ENCODE assay signal across 28 cellular contexts in the genomic region with DNA sequence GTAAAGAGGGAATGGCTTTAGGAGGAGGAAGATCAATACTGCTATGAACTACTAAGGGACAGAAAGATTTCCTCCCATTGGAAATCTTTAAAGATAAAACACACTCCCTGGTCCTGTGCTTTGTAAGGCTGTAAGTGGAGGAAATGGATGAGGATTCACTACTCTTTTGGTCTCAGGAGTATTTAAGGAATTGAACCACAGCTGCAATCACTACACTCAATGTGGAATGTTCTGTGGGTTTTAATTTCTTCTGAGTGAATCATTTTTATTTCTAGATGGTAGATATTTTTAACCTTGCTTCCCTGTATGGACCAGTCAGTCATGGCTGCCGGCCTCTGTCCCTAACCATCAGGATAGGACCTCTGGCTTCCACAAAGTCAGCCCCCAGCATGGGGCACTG.
DNase-seq lines count a peak whose midpoint lies in the region; ATAC-seq, FAIRE-seq and TF ChIP-seq lines count a peak whose summit lies in the region.
"Had no signal": no experiment of that assay in that cellular context is flagged by ENCODE, and none has a peak within 500 bp of the region (broad histone marks: within the 10 kb centered on the region; RNA-seq: fewer than 3 reads in every experiment).

No MANE protein-coding gene starts in this region.

- H3K4me1 ChIP-seq in mammary epithelial cell (ENCODE audit: insufficient read depth, low read length) (peaks cover 7% of the 10 kb centered on the region), breast epithelium (no peaks in the 10 kb centered on the region), astrocyte (ENCODE audit: insufficient read depth, low read length) (peaks cover 16% of the 10 kb centered on the region), testis (no peaks in the 10 kb centered on the region)
- H3K4me1 ChIP-seq: right lobe of liver had no signal

- FAIRE-seq in astrocyte (lab: Jason Lieb, UNC): no peak
- FAIRE-seq: GM18507, TTC549 had no signal

- H3K9me3 Mint-ChIP-seq in astrocyte (ENCODE audit: unreplicated experiment): peaks cover 2% of the 10 kb centered on the region
- peaks cover 13% of the 10 kb centered on the region for H3K9me3 Mint-ChIP-seq in memory B cell
- H3K9me3 Mint-ChIP-seq: type B pancreatic cell had no signal

- H3K27me3 Mint-ChIP-seq in astrocyte (ENCODE audit: low read depth, unreplicated experiment) (peaks cover 5% of the 10 kb centered on the region), memory B cell (no peaks in the 10 kb centered on the region)
- H3K27me3 Mint-ChIP-seq: central memory CD8-positive, alpha-beta T cell; stimulated activated naive CD8-positive, alpha-beta T cell treated with anti-CD3 and anti-CD28 coated beads, Interleukin-15, Interleukin-2, amounts not matched to agents 100 ng/mL and 50 ng/mL, for 24 hours; type B pancreatic cell had no signal

- no peaks in the 10 kb centered on the region for H3K36me3 Mint-ChIP-seq in astrocyte (ENCODE audit: low read depth, unreplicated experiment)
- H3K36me3 Mint-ChIP-seq in memory B cell: peaks cover 72% of the 10 kb centered on the region
- H3K36me3 Mint-ChIP-seq: type B pancreatic cell had no signal

- TF ChIP-seq POLR2A in breast epithelium (IDR thresholded peaks at IDR 0.05): no peak
- TF ChIP-seq POLR2A in testis (IDR thresholded peaks at IDR 0.05): no peak

- no peak overlapping the region for H3K4me3 ChIP-seq in mammary epithelial cell (replicated peaks in 1 of 3; ENCODE audit: insufficient read depth in 1 of 3, low read depth in 2 of 3, low read length in 3 of 3)
- H3K4me3 ChIP-seq in breast epithelium: no peak overlapping the region
- no peak overlapping the region for H3K4me3 ChIP-seq in astrocyte (ENCODE audit: insufficient read depth, low read depth, low read length)
- H3K4me3 ChIP-seq in testis: no peak overlapping the region
- H3K4me3 ChIP-seq: esophagus squamous epithelium, heart left ventricle, ovary, right lobe of liver had no signal

- H3K79me2 ChIP-seq in mammary epithelial cell (ENCODE audit: insufficient read depth, low read length): no peaks in the 10 kb centered on the region
- H3K79me2 ChIP-seq in astrocyte (ENCODE audit: insufficient read depth, low read length): no peaks in the 10 kb centered on the region

- H3K9me3 ChIP-seq in mammary epithelial cell (replicated peaks; ENCODE audit: insufficient read depth, low read length): no peaks in the 10 kb centered on the region
- peaks cover 0 to 2% of the 10 kb centered on the region in 2 donors for H3K9me3 ChIP-seq in breast epithelium
- H3K9me3 ChIP-seq in astrocyte (ENCODE audit: insufficient read depth, low read depth, low read length): no peaks in the 10 kb centered on the region
- H3K9me3 ChIP-seq in testis: no peaks in the 10 kb centered on the region
- H3K9me3 ChIP-seq: esophagus squamous epithelium, ovary, right lobe of liver had no signal

- H3K4me2 ChIP-seq in mammary epithelial cell (ENCODE audit: insufficient read depth, low read depth, low read length) (no peak overlapping the region), astrocyte (ENCODE audit: low read length) (peak overlapping the region; percentile 63)

- no peak overlapping the region for H3K4me3 Mint-ChIP-seq in astrocyte (ENCODE audit: unreplicated experiment)
- no peak overlapping the region for H3K4me3 Mint-ChIP-seq in memory B cell
- H3K4me3 Mint-ChIP-seq: CD8-positive, alpha-beta T cell; central memory CD8-positive, alpha-beta T cell; stimulated activated naive CD8-positive, alpha-beta T cell treated with anti-CD3 and anti-CD28 coated beads, Interleukin-15, Interleukin-2, amounts not matched to agents 100 ng/mL and 50 ng/mL, for 24 hours; type B pancreatic cell had no signal

- H3K27ac ChIP-seq in mammary epithelial cell (ENCODE audit: insufficient read depth, low read depth, low read length): no peak overlapping the region
- H3K27ac ChIP-seq in breast epithelium: no peak overlapping the region
- peak overlapping the region; percentile 41 for H3K27ac ChIP-seq in astrocyte (ENCODE audit: low read depth, low read length)
- H3K27ac ChIP-seq in testis: no peak overlapping the region
- H3K27ac ChIP-seq: esophagus squamous epithelium, heart left ventricle, ovary, right lobe of liver had no signal

- ATAC-seq in memory B cell (ENCODE audit: low read depth): no peak
- ATAC-seq in GM18909 (IDR thresholded peaks at IDR 0.05; ENCODE audit: poor library complexity, unreplicated experiment): no peak
- ATAC-seq: CD8-positive, alpha-beta T cell; heart left ventricle; right lobe of liver had no signal

- no TSS peak for BruUV-seq in mammary epithelial cell (replicated peaks; lab: Mats Ljungman, UMichigan)

- intact Hi-C loops in mammary epithelial cell (cut with micrococcal nuclease) (no loop called here), breast epithelium (cut with DNase I; ENCODE audit: low total_unique reads) (loop anchor here (10.0 kb wide), 1 partner anchor 979 kb away; no protein-coding TSS in a partner anchor), testis (cut with DNase I; ENCODE audit: low total_unique reads) (no loop called here), posterior cingulate gyrus (cut with DNase I) (no loop called here)

- no peaks in the 10 kb centered on the region for H3K36me3 ChIP-seq in mammary epithelial cell (ENCODE audit: insufficient read depth, low read length)
- H3K36me3 ChIP-seq in breast epithelium: no peaks in the 10 kb centered on the region
- H3K36me3 ChIP-seq in astrocyte (ENCODE audit: insufficient read depth, low read length): no peaks in the 10 kb centered on the region
- H3K36me3 ChIP-seq in testis (ENCODE audit: low read depth, missing control alignments): no peaks in the 10 kb centered on the region
- H3K36me3 ChIP-seq: ovary had no signal

- dilution Hi-C loops in mammary epithelial cell (cut with HindIII; ENCODE audit: low sequenced_read_pairs): no loop called here

- peak overlapping the region; percentile 67 for H3K27ac Mint-ChIP-seq in astrocyte (ENCODE audit: unreplicated experiment)
- peak overlapping the region; percentile 80 for H3K27ac Mint-ChIP-seq in memory B cell
- H3K27ac Mint-ChIP-seq: CD8-positive, alpha-beta T cell; stimulated activated naive CD8-positive, alpha-beta T cell treated with anti-CD3 and anti-CD28 coated beads, Interleukin-15, Interleukin-2, amounts not matched to agents 100 ng/mL and 50 ng/mL, for 24 hours; type B pancreatic cell had no signal

- H2AFZ ChIP-seq in mammary epithelial cell (ENCODE audit: low read depth, low read length) (peak overlapping the region; percentile 6), astrocyte (ENCODE audit: low read depth, low read length) (no peak overlapping the region)

- no peaks in the 10 kb centered on the region for H4K20me1 ChIP-seq in mammary epithelial cell (ENCODE audit: insufficient read depth, low read length)
- H4K20me1 ChIP-seq in astrocyte (ENCODE audit: insufficient read depth, low read length): no peaks in the 10 kb centered on the region

- no peak for DNase-seq in mammary epithelial cell
- DNase-seq in breast epithelium (ENCODE audit: low spot score in 2 of 2): no peak
- DNase-seq in astrocyte (ENCODE audit: low read depth): peak; percentile 83
- DNase-seq in memory B cell (ENCODE audit: low spot score in 2 of 2): no peak
- DNase-seq in testis: no peak
- no peak for DNase-seq in SK-N-DZ (ENCODE audit: low spot score)
- no peak for DNase-seq in posterior cingulate gyrus
- DNase-seq: 8988T; activated CD4-positive, alpha-beta T cell treated with anti-CD3 and anti-CD28 coated beads for 4 hours; activated effector memory CD4-positive, alpha-beta T cell treated with Interleukin-2 at 50 U/mL for 16 hours; CD8-positive, alpha-beta T cell; DMS79; effector CD8-positive, alpha-beta T cell; esophagus squamous epithelium; heart left ventricle; KBM-7; NCI-H2081; NCI-H510A; ovary; right lobe of liver; RPMI8226; SW 1271 had no signal

- 88% methylated on average over 1 of the region's 1 CpG for WGBS in mammary epithelial cell (ENCODE audit: low coverage, missing lambda C conversion rate)
- WGBS in testis, 2 donors: 79 to 93% methylated on average over 1 of the region's 1 CpG

- H3K27me3 ChIP-seq in mammary epithelial cell (ENCODE audit: insufficient read depth, low read length) (no peaks in the 10 kb centered on the region), breast epithelium (no peaks in the 10 kb centered on the region), astrocyte (ENCODE audit: insufficient read depth, low read length) (no peaks in the 10 kb centered on the region), testis (no peaks in the 10 kb centered on the region)
- H3K27me3 ChIP-seq: esophagus squamous epithelium, ovary, right lobe of liver had no signal

- H3K4me1 Mint-ChIP-seq in astrocyte (ENCODE audit: low read depth, unreplicated experiment) (peaks cover 22% of the 10 kb centered on the region), memory B cell (no peaks in the 10 kb centered on the region)
- H3K4me1 Mint-ChIP-seq: central memory CD8-positive, alpha-beta T cell had no signal

- in situ Hi-C loops in mammary epithelial cell (cut with MboI; ENCODE audit: low sequenced_read_pairs in 2 of 2): loop anchor here in 1 of 2 donors (25.0 kb wide), 1 partner anchor 292 kb away; no protein-coding TSS in a partner anchor

- TF ChIP-seq CTCF in mammary epithelial cell (conservative IDR thresholded peaks at IDR 0.05 in 1 of 2, IDR thresholded peaks at IDR 0.05 in 1 of 2; ENCODE audit: extremely low read depth in 1 of 2, insufficient read depth in 1 of 2, low read depth in 1 of 2, low read length in 2 of 2) (no peak), breast epithelium (IDR thresholded peaks at IDR 0.05) (no peak), astrocyte (IDR thresholded peaks at IDR 0.05; ENCODE audit: insufficient read depth, low read depth, low read length) (no peak), testis (IDR thresholded peaks at IDR 0.05) (no peak)

- CTCF ChIA-PET in mammary epithelial cell (lab: Charles Lee; ENCODE audit: low non-redundant PET): no interaction called here

- H3K9ac ChIP-seq in mammary epithelial cell (ENCODE audit: insufficient read depth, low read length): no peak overlapping the region
- peak overlapping the region; percentile 32 for H3K9ac ChIP-seq in astrocyte (ENCODE audit: low read length)
